In genomic region chr1:16895241-16895601, GRCh38 we compare ENCODE assay signal across 8 cellular contexts. TPM values are rescaled to one million over a fixed set of nuclear protein-coding genes. Genes with fewer than 3 reads are reported as not detected.
DNase-seq lines count a peak whose midpoint lies in the region; ATAC-seq and TF ChIP-seq lines count a peak whose summit lies in the region.
"Not testable (repeated sequence)": the region's sequence is repeated elsewhere in the genome, so short reads cannot be mapped to it uniquely, and the experiment has no call there.

No MANE protein-coding gene starts in this region.

- not testable (repeated sequence) for DNase-seq in BE2C; RWPE2 (ENCODE audit: low spot score); activated naive CD4-positive, alpha-beta T cell treated with anti-CD3 and anti-CD28 coated beads, Interleukin-2, amount 10 ng/mL, durations not matched to agents 7 days and 5 days; dorsolateral prefrontal cortex; right cardiac atrium

- not testable (repeated sequence) for ATAC-seq in RWPE2 (ENCODE audit: low read depth); right cardiac atrium

- peaks cover 35% of the 10 kb centered on the region for H3K4me1 Mint-ChIP-seq in activated naive CD4-positive, alpha-beta T cell treated with anti-CD3 and anti-CD28 coated beads, Interleukin-2, amount 10 ng/mL, durations not matched to agents 7 days and 5 days

- H3K9me2 ChIP-seq in neural cell (ENCODE audit: insufficient read depth, low read length) = not testable (repeated sequence)

- not testable (repeated sequence) for H3K36me3 ChIP-seq in BE2C; HUES48 (ENCODE audit: control insufficient read depth, insufficient read depth, low read length); RWPE2 (ENCODE audit: low read depth); neural cell (ENCODE audit: insufficient read depth, low read length); subcutaneous abdominal adipose tissue (ENCODE audit: control insufficient read depth in 5 of 5, insufficient read depth in 5 of 5, low read length in 5 of 5)

- CTCF ChIA-PET in activated naive CD4-positive, alpha-beta T cell treated with anti-CD3 and anti-CD28 coated beads, Interleukin-2, amount 10 ng/mL, durations not matched to agents 7 days and 5 days (lab: Charles Lee) = not testable (repeated sequence)

- peak overlapping the region; percentile 30 for H3K27ac Mint-ChIP-seq in activated naive CD4-positive, alpha-beta T cell treated with anti-CD3 and anti-CD28 coated beads, Interleukin-2, amount 10 ng/mL, durations not matched to agents 7 days and 5 days

- intact Hi-C loops in dorsolateral prefrontal cortex (cut with DNase I); right cardiac atrium (cut with DNase I): not testable (repeated sequence)

- H4K20me1 ChIP-seq in neural cell (ENCODE audit: insufficient read depth) = not testable (repeated sequence)

- H3K9ac ChIP-seq in HUES48 (ENCODE audit: low read depth, low read length) = not testable (repeated sequence)
- H3K9ac ChIP-seq in neural cell (ENCODE audit: low read length) = peak overlapping the region; percentile 62
- peak overlapping the region in 1 of 5 donors; percentile 20 for H3K9ac ChIP-seq in subcutaneous abdominal adipose tissue (ENCODE audit: low read length in 5 of 5)

- H3K27me3 Mint-ChIP-seq in activated naive CD4-positive, alpha-beta T cell treated with anti-CD3 and anti-CD28 coated beads, Interleukin-2, amount 10 ng/mL, durations not matched to agents 7 days and 5 days = peaks cover 40% of the 10 kb centered on the region

- not testable (repeated sequence) for H3K79me2 ChIP-seq in neural cell (replicated peaks; ENCODE audit: insufficient read depth, low read length)

- H3K4me2 ChIP-seq in neural cell (ENCODE audit: low read length) = not testable (repeated sequence)

- not testable (repeated sequence) for TF ChIP-seq EP300 in neural cell (conservative IDR thresholded peaks at IDR 0.05; ENCODE audit: poor library complexity, severe bottlenecking)

- H3K36me3 Mint-ChIP-seq in activated naive CD4-positive, alpha-beta T cell treated with anti-CD3 and anti-CD28 coated beads, Interleukin-2, amount 10 ng/mL, durations not matched to agents 7 days and 5 days = not testable (repeated sequence)

- not testable (repeated sequence) for TF ChIP-seq CTCF in BE2C (IDR thresholded peaks at IDR 0.05; ENCODE audit: low read depth, low read length); RWPE2 (IDR thresholded peaks at IDR 0.05; ENCODE audit: poor library complexity, severe bottlenecking); neural cell (IDR thresholded peaks at IDR 0.05; ENCODE audit: poor library complexity, severe bottlenecking)
- peak in 1 of 56 donors; percentile 4 for TF ChIP-seq CTCF in dorsolateral prefrontal cortex (IDR thresholded peaks at IDR 0.05 in 54 of 56, conservative IDR thresholded peaks at IDR 0.05 in 2 of 56; ENCODE audit: low read depth in 1 of 56, partially characterized antibody in 56 of 56)

- H3K4me3 ChIP-seq in BE2C (ENCODE audit: low read depth, low read length) (peak overlapping the region; percentile 51), HUES48 (ENCODE audit: low read depth, low read length) (peak overlapping the region; percentile 56), RWPE2 (ENCODE audit: severe bottlenecking) (peak overlapping the region; percentile 34), dorsolateral prefrontal cortex (peak overlapping the region in 47 of 59 donors; percentile 30 to 67 (median 53)), right cardiac atrium (ENCODE audit: low read length) (peak overlapping the region; percentile 40), neural cell (ENCODE audit: low read length) (peak overlapping the region; percentile 60), subcutaneous abdominal adipose tissue (ENCODE audit: low read depth in 1 of 5, low read length in 5 of 5) (peak overlapping the region in 3 of 5 donors; percentile 35 to 48 (median 43))

- H3F3A ChIP-seq in neural cell (ENCODE audit: insufficient read depth, low read length, poor library complexity, severe bottlenecking) = not testable (repeated sequence)

- not testable (repeated sequence) for H2AFZ ChIP-seq in neural cell (ENCODE audit: low read depth, low read length)

- TF ChIP-seq RAD21 in neural cell (conservative IDR thresholded peaks at IDR 0.05) = not testable (repeated sequence)

- H3K9me3 Mint-ChIP-seq in activated naive CD4-positive, alpha-beta T cell treated with anti-CD3 and anti-CD28 coated beads, Interleukin-2, amount 10 ng/mL, durations not matched to agents 7 days and 5 days = not testable (repeated sequence)

- H3K4me1 ChIP-seq in BE2C; right cardiac atrium (ENCODE audit: control insufficient read depth, insufficient read depth, low read length); subcutaneous abdominal adipose tissue (ENCODE audit: control insufficient read depth in 5 of 5, insufficient read depth in 5 of 5, low read length in 5 of 5): not testable (repeated sequence)
- H3K4me1 ChIP-seq in HUES48 (ENCODE audit: control insufficient read depth, insufficient read depth, low read length) = peaks cover 13% of the 10 kb centered on the region
- peaks cover 13% of the 10 kb centered on the region for H3K4me1 ChIP-seq in RWPE2 (ENCODE audit: insufficient read depth, poor library complexity, severe bottlenecking)

- H3K9me3 ChIP-seq in BE2C; HUES48 (ENCODE audit: control insufficient read depth, insufficient read depth, low read length); RWPE2 (ENCODE audit: severe bottlenecking); right cardiac atrium (ENCODE audit: control insufficient read depth, low read length); neural cell (ENCODE audit: low read length); subcutaneous abdominal adipose tissue (ENCODE audit: control insufficient read depth in 5 of 5, low read length in 5 of 5): not testable (repeated sequence)

- H3K27me3 ChIP-seq in BE2C; HUES48 (ENCODE audit: control insufficient read depth, insufficient read depth, low read length); RWPE2 (ENCODE audit: insufficient read depth, poor library complexity, severe bottlenecking); dorsolateral prefrontal cortex; right cardiac atrium (ENCODE audit: control insufficient read depth, insufficient read depth); neural cell (ENCODE audit: insufficient read depth, low read depth, low read length); subcutaneous abdominal adipose tissue (ENCODE audit: control insufficient read depth in 5 of 5, insufficient read depth in 4 of 5, low read length in 5 of 5): not testable (repeated sequence)

- 1% methylated on average over 6 of the region's 6 CpGs for WGBS in right cardiac atrium

- H3K27ac ChIP-seq in HUES48 (ENCODE audit: low read depth, low read length) = peak overlapping the region; percentile 51
- peak overlapping the region; percentile 57 for H3K27ac ChIP-seq in RWPE2 (ENCODE audit: poor library complexity, severe bottlenecking)
- H3K27ac ChIP-seq in dorsolateral prefrontal cortex = peak overlapping the region in 51 of 59 donors; percentile 28 to 99 (median 92)
- peak overlapping the region; percentile 45 for H3K27ac ChIP-seq in right cardiac atrium (ENCODE audit: low read length)
- H3K27ac ChIP-seq in neural cell (ENCODE audit: low read length) = peak overlapping the region; percentile 86
- H3K27ac ChIP-seq in subcutaneous abdominal adipose tissue (ENCODE audit: low read depth, low read length) = peak overlapping the region; percentile 46

- H3K4me3 Mint-ChIP-seq in activated naive CD4-positive, alpha-beta T cell treated with anti-CD3 and anti-CD28 coated beads, Interleukin-2, amount 10 ng/mL, durations not matched to agents 7 days and 5 days = peak overlapping the region; percentile 37

RNA-seq across cellular contexts. Expression of gene RNU1-2, which starts 0.6 kb away (rescaled TPM):
- polyA plus RNA-seq in BE2C (2012; ENCODE audit: insufficient read depth, insufficient read length, low read depth) = 5.0 TPM
- total RNA-seq in dorsolateral prefrontal cortex = over 10,000 TPM in 6 of 120 experiments, 1,000 to 10,000 TPM in 114; 2,235 to 12,697 (median 6,630) TPM
- 1,000 to 10,000 TPM; 3,675 to 8,578 (median 7,073) TPM for total RNA-seq in right cardiac atrium
- polyA plus RNA-seq in right cardiac atrium = not detected
- polyA plus RNA-seq in neural cell = under 0.01 TPM in 1 of 2 replicates, not detected in the other
- polyA minus RNA-seq in neural cell = under 0.01 TPM in 2 replicates

RNA-seq across cellular contexts. Expression of gene CROCC, which starts 26.5 kb away (rescaled TPM):
- polyA plus RNA-seq in BE2C (2012; ENCODE audit: insufficient read depth, insufficient read length, low read depth) = 20.4 TPM
- total RNA-seq in dorsolateral prefrontal cortex (10 to 100 TPM; 15.4 to 63.7 (median 32.6) TPM), right cardiac atrium (10 to 100 TPM in 3 of 4 donors, 1 to 10 TPM in 1; 6.7 to 11.9 (median 10.8) TPM)
- polyA plus RNA-seq in right cardiac atrium (14.6 TPM), neural cell (23.6 and 26.3 TPM in 2 replicates)
- 17.8 and 21.2 TPM in 2 replicates for polyA minus RNA-seq in neural cell
